8 cellular contexts compared by ENCODE assay signal in genomic region chrX:53683556-53684414, GRCh38.
DNase-seq lines count a peak whose midpoint lies in the region; ATAC-seq lines count a peak whose summit lies in the region.

No MANE protein-coding gene starts in this region.

- no peaks in the 10 kb centered on the region for H3K9me3 Mint-ChIP-seq in activated naive CD4-positive, alpha-beta T cell treated with anti-CD3 and anti-CD28 coated beads, Interleukin-2, amount 50 U/mL, for 24 hours

- H3K4me3 ChIP-seq in SK-N-MC = peak overlapping the region; percentile 83

- peaks cover 15% of the 10 kb centered on the region for H3K36me3 Mint-ChIP-seq in activated naive CD4-positive, alpha-beta T cell treated with anti-CD3 and anti-CD28 coated beads, Interleukin-2, amount 50 U/mL, for 24 hours

- peaks cover 21% of the 10 kb centered on the region for H3K4me1 Mint-ChIP-seq in activated naive CD4-positive, alpha-beta T cell treated with anti-CD3 and anti-CD28 coated beads, Interleukin-2, amount 50 U/mL, for 24 hours

- peak overlapping the region; percentile 90 for H3K27ac ChIP-seq in SK-N-MC

- H3K27me3 Mint-ChIP-seq in activated naive CD4-positive, alpha-beta T cell treated with anti-CD3 and anti-CD28 coated beads, Interleukin-2, amount 50 U/mL, for 24 hours = no peaks in the 10 kb centered on the region

- DNase-seq in GM04504 (ENCODE audit: low read depth) = peak; percentile 96
- peak; percentile 98 for DNase-seq in NCI-H1048 (lab: John Stamatoyannopoulos, UW)
- DNase-seq in SK-N-MC (ENCODE audit: low read depth, low spot score) = peak; percentile 98
- peak; percentile 96 for DNase-seq in globus pallidus (ENCODE audit: low spot score)
- peak; percentile 92 for DNase-seq in non-pigmented ciliary epithelial cell (ENCODE audit: low read depth)
- peak; percentile 96 for DNase-seq in superior temporal gyrus (ENCODE audit: extremely low spot score)

- H3K27ac Mint-ChIP-seq in activated naive CD4-positive, alpha-beta T cell treated with anti-CD3 and anti-CD28 coated beads, Interleukin-2, amount 50 U/mL, for 24 hours = peak overlapping the region; percentile 94

- ATAC-seq in HG02588 (IDR thresholded peaks at IDR 0.05; ENCODE audit: unreplicated experiment) = peak; percentile 61

- H3K9me3 ChIP-seq in SK-N-MC (ENCODE audit: low read depth, low read length) = no peaks in the 10 kb centered on the region

- peak overlapping the region; percentile 92 for H3K4me3 Mint-ChIP-seq in activated naive CD4-positive, alpha-beta T cell treated with anti-CD3 and anti-CD28 coated beads, Interleukin-2, amount 50 U/mL, for 24 hours

- peak overlapping the region; percentile 99 for H3K9ac ChIP-seq in SK-N-MC (ENCODE audit: insufficient read length)

- peaks cover 29% of the 10 kb centered on the region for H3K36me3 ChIP-seq in SK-N-MC (ENCODE audit: insufficient read depth, low read length)

Comparison
In these comparisons a context has a peak if more than half of its experiments do, and no peak if none do; other contexts are left out.
1. Peak in every context shown above with its lines: DNase-seq, ATAC-seq, H3K4me3 ChIP-seq and H3K27ac ChIP-seq.